ENCODE assay signal across 18 cellular contexts in genomic region chr1:187891993-187892392, GRCh38.
A peak's percentile ranks its signal among the peaks of the same experiment; 100 is the strongest.
DNase-seq lines count a peak whose midpoint lies in the region; ATAC-seq and TF ChIP-seq lines count a peak whose summit lies in the region.
"Had no signal": no experiment of that assay in that cellular context is flagged by ENCODE, and none has a peak within 500 bp of the region (broad histone marks: within the 10 kb centered on the region; RNA-seq: fewer than 3 reads in every experiment).

No MANE protein-coding gene starts in this region.

- peak; percentile 2 for DNase-seq in ELF-1 (ENCODE audit: low read depth, low spot score)
- peak; percentile 62 for DNase-seq in NCI-H2227 (lab: John Stamatoyannopoulos, UW; ENCODE audit: unreplicated experiment)
- DNase-seq in endothelial cell (ENCODE audit: low spot score): no peak
- DNase-seq in foreskin melanocyte: no peak
- DNase-seq in NCI-H2081 treated with DMSO at 0.1 percent for 48 hours (lab: John Stamatoyannopoulos, UW): no peak
- DNase-seq: Calu3; CD4-positive, alpha-beta memory T cell; DND-41; GDM1; NCI-H1930; NCI-H345; NCI-H526; T-cell had no signal

- H3K4me3 ChIP-seq in neuron (ENCODE audit: low read length): no peak overlapping the region
- H3K4me3 ChIP-seq: GM12878, SK-N-MC had no signal

- TF ChIP-seq CTCF in endothelial cell (IDR thresholded peaks at IDR 0.05; ENCODE audit: unreplicated experiment): no peak

- no peaks in the 10 kb centered on the region for H3K4me1 ChIP-seq in neuron (ENCODE audit: insufficient read depth, low read length)

- H3K4me3 Mint-ChIP-seq in endothelial cell (ENCODE audit: unreplicated experiment): no peak overlapping the region
- H3K4me3 Mint-ChIP-seq: T-cell had no signal

- H3K27me3 ChIP-seq in neuron (ENCODE audit: insufficient read depth, low read length): no peaks in the 10 kb centered on the region

- peaks cover 5% of the 10 kb centered on the region for H3K36me3 Mint-ChIP-seq in endothelial cell (ENCODE audit: low read depth, unreplicated experiment)
- H3K36me3 Mint-ChIP-seq: CD4-positive, alpha-beta memory T cell; T-cell had no signal

- H3K9me3 Mint-ChIP-seq in endothelial cell (ENCODE audit: unreplicated experiment): no peaks in the 10 kb centered on the region

- H3K36me3 ChIP-seq in neuron (ENCODE audit: insufficient read depth, low read length): no peaks in the 10 kb centered on the region

- peak overlapping the region; percentile 33 for H2AFZ ChIP-seq in neuron (ENCODE audit: low read depth, low read length)

- H3K9me3 ChIP-seq in neuron (ENCODE audit: low read length): no peaks in the 10 kb centered on the region

- H3K4me1 Mint-ChIP-seq in endothelial cell (ENCODE audit: unreplicated experiment): peaks cover 21% of the 10 kb centered on the region
- H3K4me1 Mint-ChIP-seq: CD4-positive, alpha-beta memory T cell; T-cell had no signal

- peaks cover 2% of the 10 kb centered on the region for H3K27me3 Mint-ChIP-seq in endothelial cell (ENCODE audit: unreplicated experiment)
- H3K27me3 Mint-ChIP-seq: CD4-positive, alpha-beta memory T cell; T-cell had no signal

- H3K27ac Mint-ChIP-seq in endothelial cell (ENCODE audit: unreplicated experiment): peak overlapping the region; percentile 97
- H3K27ac Mint-ChIP-seq: T-cell had no signal

- no peak for ATAC-seq in GM18870 (IDR thresholded peaks at IDR 0.05; ENCODE audit: unreplicated experiment)
- ATAC-seq: GM12878, Right ventricle myocardium inferior, T-cell had no signal

Comparison
In these comparisons a context has a peak if more than half of its experiments do, and no peak if none do; other contexts are left out.
1. DNase-seq: peak in ELF-1 (single experiment) and NCI-H2227 (single experiment); none in endothelial cell (single experiment), foreskin melanocyte (single experiment) and NCI-H2081 treated with DMSO at 0.1 percent for 48 hours (single experiment).